In the genomic region with DNA sequence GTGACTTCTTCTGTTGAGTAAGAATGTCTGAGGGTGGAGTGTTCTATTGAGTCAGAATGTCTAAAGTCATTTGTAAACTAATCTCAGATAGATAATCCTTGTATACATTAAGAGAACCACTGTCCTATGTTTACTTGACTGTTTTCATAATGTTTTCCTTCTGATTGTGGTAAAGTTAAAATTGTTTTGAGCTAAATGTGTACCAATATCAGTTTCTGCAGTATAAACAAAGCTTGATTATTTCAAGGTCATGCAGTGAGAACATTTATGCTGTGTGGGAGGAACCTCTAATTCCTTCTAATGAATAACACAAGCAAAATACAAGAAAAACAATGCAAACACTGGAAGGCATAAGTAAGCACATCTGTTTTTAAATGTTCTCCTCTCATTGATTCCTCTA, we compare ENCODE assay signal across 26 cellular contexts.
DNase-seq lines count a peak whose midpoint lies in the region; ATAC-seq, FAIRE-seq and TF ChIP-seq lines count a peak whose summit lies in the region.
"Had no signal": no experiment of that assay in that cellular context is flagged by ENCODE, and none has a peak within 500 bp of the region (broad histone marks: within the 10 kb centered on the region; RNA-seq: fewer than 3 reads in every experiment).

No MANE protein-coding gene starts in this region.

- FAIRE-seq in D721Med (lab: Jason Lieb, UNC): peak; percentile 6
- FAIRE-seq: A204.1, GM12878, GM12892, GM18507 had no signal

- peaks cover 4% of the 10 kb centered on the region for H3K9me3 Mint-ChIP-seq in activated naive CD8-positive, alpha-beta T cell treated with anti-CD3 and anti-CD28 coated beads, Interleukin-2, amount 50 U/mL, for 24 hours
- H3K9me3 Mint-ChIP-seq: CD4-positive, alpha-beta T cell; CD8-positive, alpha-beta T cell had no signal

- H3K27ac Mint-ChIP-seq in activated naive CD8-positive, alpha-beta T cell treated with anti-CD3 and anti-CD28 coated beads, Interleukin-2, amount 50 U/mL, for 24 hours: no peak overlapping the region
- H3K27ac Mint-ChIP-seq: B cell; CD4-positive, alpha-beta T cell; CD8-positive, alpha-beta T cell had no signal

- no peaks in the 10 kb centered on the region for H3K36me3 Mint-ChIP-seq in activated naive CD8-positive, alpha-beta T cell treated with anti-CD3 and anti-CD28 coated beads, Interleukin-2, amount 50 U/mL, for 24 hours (ENCODE audit: low read depth)
- H3K36me3 Mint-ChIP-seq: CD8-positive, alpha-beta T cell had no signal

- ATAC-seq in activated naive CD8-positive, alpha-beta T cell treated with anti-CD3 and anti-CD28 coated beads, Interleukin-2, amount 50 U/mL, for 24 hours: no peak
- no peak for ATAC-seq in HG02852 (IDR thresholded peaks at IDR 0.05; ENCODE audit: unreplicated experiment)
- ATAC-seq: CD8-positive, alpha-beta T cell; GM12878 had no signal

- no peaks in the 10 kb centered on the region for H3K27me3 Mint-ChIP-seq in activated naive CD8-positive, alpha-beta T cell treated with anti-CD3 and anti-CD28 coated beads, Interleukin-2, amount 50 U/mL, for 24 hours
- H3K27me3 Mint-ChIP-seq: B cell; CD4-positive, alpha-beta T cell had no signal

- DNase-seq in D721Med (ENCODE audit: insufficient read length, low spot score) (no peak), amniotic epithelial cell (ENCODE audit: low read depth) (peak; percentile 40), fibroblast of gingiva (ENCODE audit: low read depth) (peak; percentile 53), SIG-M5 treated with dmso at 0.1 percent for 504 hours (lab: John Stamatoyannopoulos, UW; ENCODE audit: unreplicated experiment) (no peak), NCI-H446 treated with DMSO at 0.1 percent for 48 hours (lab: John Stamatoyannopoulos, UW) (no peak)
- DNase-seq in activated naive CD8-positive, alpha-beta T cell treated with anti-CD3 and anti-CD28 coated beads, Interleukin-2, amount 50 U/mL, for 24 hours: no peak
- DNase-seq: 8988T; ACHN; AML-193; Caco-2; Calu3; CD4-positive, alpha-beta T cell; CD8-positive, alpha-beta T cell; DMS 273 treated with DMSO at 0.1 percent for 48 hours; DMS153; DMS53; DMS79; DND-41; EL; GDM1 had no signal

- no peak for TF ChIP-seq CTCF in D721Med (IDR thresholded peaks at IDR 0.05; ENCODE audit: insufficient read depth, missing control alignments)

- H3K4me1 Mint-ChIP-seq in activated naive CD8-positive, alpha-beta T cell treated with anti-CD3 and anti-CD28 coated beads, Interleukin-2, amount 50 U/mL, for 24 hours: no peaks in the 10 kb centered on the region
- H3K4me1 Mint-ChIP-seq: B cell had no signal

- H3K4me3 Mint-ChIP-seq in activated naive CD8-positive, alpha-beta T cell treated with anti-CD3 and anti-CD28 coated beads, Interleukin-2, amount 50 U/mL, for 24 hours: no peak overlapping the region
- H3K4me3 Mint-ChIP-seq: B cell; CD4-positive, alpha-beta T cell; CD8-positive, alpha-beta T cell had no signal

Comparison
In these comparisons a context has a peak if more than half of its experiments do, and no peak if none do; other contexts are left out.
1. DNase-seq: peak in amniotic epithelial cell (single experiment) and fibroblast of gingiva (single experiment); none in D721Med (single experiment), SIG-M5 treated with dmso at 0.1 percent for 504 hours (single experiment), NCI-H446 treated with DMSO at 0.1 percent for 48 hours (single experiment) and activated naive CD8-positive, alpha-beta T cell treated with anti-CD3 and anti-CD28 coated beads, Interleukin-2, amount 50 U/mL, for 24 hours (single experiment).